ENCODE assay signal across 1 cellular context in the genomic region with DNA sequence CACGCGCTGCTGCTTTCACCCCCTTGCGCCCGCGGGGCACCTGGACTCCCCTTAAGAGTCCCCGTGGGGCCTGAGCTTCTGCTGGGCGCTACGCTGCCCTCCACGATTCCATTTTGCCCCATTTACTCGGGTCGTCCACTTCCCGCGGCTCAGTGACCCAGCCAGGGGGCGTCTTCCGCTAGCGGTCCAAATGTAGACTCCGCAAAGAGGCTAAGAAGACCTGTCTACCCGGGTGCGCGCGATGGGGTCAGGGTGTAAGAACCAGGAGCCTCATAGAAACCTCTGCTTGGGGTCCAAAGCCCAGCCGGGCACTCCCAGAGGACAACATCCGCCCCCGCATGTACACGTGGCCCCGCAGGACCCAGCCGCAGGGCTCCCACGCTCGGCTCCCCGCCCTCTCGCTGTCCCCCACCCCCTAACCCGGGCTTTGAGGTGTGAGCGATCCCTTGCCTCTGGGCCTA.
TF ChIP-seq lines count a peak whose summit lies in the region.

No MANE protein-coding gene starts in this region.

TF ChIP-seq in K562, 482 proteins besides CTCF, POLR2A, EP300 and RAD21:
- TF ChIP-seq, protein P1, sequence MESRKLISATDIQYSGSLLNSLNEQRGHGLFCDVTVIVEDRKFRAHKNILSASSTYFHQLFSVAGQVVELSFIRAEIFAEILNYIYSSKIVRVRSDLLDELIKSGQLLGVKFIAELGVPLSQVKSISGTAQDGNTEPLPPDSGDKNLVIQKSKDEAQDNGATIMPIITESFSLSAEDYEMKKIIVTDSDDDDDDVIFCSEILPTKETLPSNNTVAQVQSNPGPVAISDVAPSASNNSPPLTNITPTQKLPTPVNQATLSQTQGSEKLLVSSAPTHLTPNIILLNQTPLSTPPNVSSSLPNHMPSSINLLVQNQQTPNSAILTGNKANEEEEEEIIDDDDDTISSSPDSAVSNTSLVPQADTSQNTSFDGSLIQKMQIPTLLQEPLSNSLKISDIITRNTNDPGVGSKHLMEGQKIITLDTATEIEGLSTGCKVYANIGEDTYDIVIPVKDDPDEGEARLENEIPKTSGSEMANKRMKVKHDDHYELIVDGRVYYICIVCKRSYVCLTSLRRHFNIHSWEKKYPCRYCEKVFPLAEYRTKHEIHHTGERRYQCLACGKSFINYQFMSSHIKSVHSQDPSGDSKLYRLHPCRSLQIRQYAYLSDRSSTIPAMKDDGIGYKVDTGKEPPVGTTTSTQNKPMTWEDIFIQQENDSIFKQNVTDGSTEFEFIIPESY (CRISPR knock-in tag; IDR thresholded peaks at IDR 0.05) = peak; percentile 60
- TF ChIP-seq ZNF263 (CRISPR knock-in tag; IDR thresholded peaks at IDR 0.05; ENCODE audit: borderline replicate concordance) (no peak), ZNF76 (CRISPR knock-in tag; IDR thresholded peaks at IDR 0.05; ENCODE audit: borderline replicate concordance) (no peak), POLR2G (IDR thresholded peaks at IDR 0.05; ENCODE audit: low read depth, low read length) (peak; percentile 45; the same call in 1 of the 2 replicates), FIP1L1 (IDR thresholded peaks at IDR 0.05; ENCODE audit: low read depth, low read length, poor library complexity, severe bottlenecking) (no peak), RBFOX2 (IDR thresholded peaks at IDR 0.05; ENCODE audit: low read depth, low read length) (peak; percentile 50; the same call in 1 of the 2 replicates)
- TF ChIP-seq, protein P2, sequence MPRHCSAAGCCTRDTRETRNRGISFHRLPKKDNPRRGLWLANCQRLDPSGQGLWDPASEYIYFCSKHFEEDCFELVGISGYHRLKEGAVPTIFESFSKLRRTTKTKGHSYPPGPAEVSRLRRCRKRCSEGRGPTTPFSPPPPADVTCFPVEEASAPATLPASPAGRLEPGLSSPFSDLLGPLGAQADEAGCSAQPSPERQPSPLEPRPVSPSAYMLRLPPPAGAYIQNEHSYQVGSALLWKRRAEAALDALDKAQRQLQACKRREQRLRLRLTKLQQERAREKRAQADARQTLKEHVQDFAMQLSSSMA (CRISPR knock-in tag; IDR thresholded peaks at IDR 0.05) = no peak
